In genomic region chr11:29449280-29450074, GRCh38 we compare ENCODE assay signal across 19 cellular contexts.
"Had no signal": no experiment of that assay in that cellular context is flagged by ENCODE, and none has a peak within 500 bp of the region (broad histone marks: within the 10 kb centered on the region; RNA-seq: fewer than 3 reads in every experiment).

No MANE protein-coding gene starts in this region.

- DNase-seq: activated CD4-positive, CD25-positive, alpha-beta regulatory T cell; activated effector memory CD4-positive, alpha-beta T cell treated with anti-CD3 and anti-CD28 coated beads, Interleukin-2, amount 50 U/mL, for 16 hours; activated naive CD8-positive, alpha-beta T cell treated with anti-CD3 and anti-CD28 coated beads for 36 hours; activated T-cell treated with anti-CD3 and anti-CD28 coated beads, Interleukin-2, amount 50 U/mL, for 1 hour; aorta; effector memory CD8-positive, alpha-beta T cell; glutamatergic neuron; mammary epithelial cell; mucosa of descending colon; occipital lobe; stimulated activated CD4-positive, alpha-beta T cell treated with anti-CD3 and anti-CD28 coated beads, Interleukin-4, amount 100 ng/mL, for 24 hours; stomach; T-helper 17 cell; thyroid gland; uterus had no signal

- ATAC-seq: effector memory CD8-positive, alpha-beta T cell; mucosa of descending colon; T-helper 17 cell had no signal

- H3K27ac ChIP-seq: epithelial cell of prostate, stomach, thyroid gland, uterus had no signal

- H3K27me3 Mint-ChIP-seq: activated naive CD8-positive, alpha-beta T cell treated with anti-CD3 and anti-CD28 coated beads for 36 hours; central memory CD8-positive, alpha-beta T cell; dendritic cell treated with granulocyte-macrophage colony-stimulating factor and Interleukin-4, amounts not matched to agents 40 ng/mL and 50 ng/mL, for 4 days; effector memory CD8-positive, alpha-beta T cell; T-helper 17 cell had no signal

- H3K4me1 ChIP-seq: stomach, thyroid gland, uterus had no signal

- H3K4me3 ChIP-seq: mucosa of descending colon, stomach, thyroid gland, uterus had no signal

- H3K36me3 Mint-ChIP-seq: activated naive CD8-positive, alpha-beta T cell treated with anti-CD3 and anti-CD28 coated beads for 36 hours had no signal

- H3K4me1 Mint-ChIP-seq: activated naive CD8-positive, alpha-beta T cell treated with anti-CD3 and anti-CD28 coated beads for 36 hours; central memory CD8-positive, alpha-beta T cell; T-helper 17 cell had no signal

- H3K27me3 ChIP-seq: stomach, thyroid gland, uterus had no signal

- H3K9me3 Mint-ChIP-seq: activated naive CD8-positive, alpha-beta T cell treated with anti-CD3 and anti-CD28 coated beads for 36 hours; dendritic cell treated with granulocyte-macrophage colony-stimulating factor and Interleukin-4, amounts not matched to agents 40 ng/mL and 50 ng/mL, for 4 days; nephron had no signal

- H3K9me3 ChIP-seq: mucosa of descending colon, stomach, thyroid gland, uterus had no signal

- H3K4me3 Mint-ChIP-seq: activated naive CD8-positive, alpha-beta T cell treated with anti-CD3 and anti-CD28 coated beads for 36 hours; central memory CD8-positive, alpha-beta T cell; dendritic cell treated with granulocyte-macrophage colony-stimulating factor and Interleukin-4, amounts not matched to agents 40 ng/mL and 50 ng/mL, for 4 days; effector memory CD8-positive, alpha-beta T cell; nephron; T-helper 17 cell had no signal

- H3K27ac Mint-ChIP-seq: activated naive CD8-positive, alpha-beta T cell treated with anti-CD3 and anti-CD28 coated beads for 36 hours; dendritic cell treated with granulocyte-macrophage colony-stimulating factor and Interleukin-4, amounts not matched to agents 40 ng/mL and 50 ng/mL, for 4 days; effector memory CD8-positive, alpha-beta T cell; T-helper 17 cell had no signal

- H3K36me3 ChIP-seq: stomach, thyroid gland, uterus had no signal
